In the genomic region with DNA sequence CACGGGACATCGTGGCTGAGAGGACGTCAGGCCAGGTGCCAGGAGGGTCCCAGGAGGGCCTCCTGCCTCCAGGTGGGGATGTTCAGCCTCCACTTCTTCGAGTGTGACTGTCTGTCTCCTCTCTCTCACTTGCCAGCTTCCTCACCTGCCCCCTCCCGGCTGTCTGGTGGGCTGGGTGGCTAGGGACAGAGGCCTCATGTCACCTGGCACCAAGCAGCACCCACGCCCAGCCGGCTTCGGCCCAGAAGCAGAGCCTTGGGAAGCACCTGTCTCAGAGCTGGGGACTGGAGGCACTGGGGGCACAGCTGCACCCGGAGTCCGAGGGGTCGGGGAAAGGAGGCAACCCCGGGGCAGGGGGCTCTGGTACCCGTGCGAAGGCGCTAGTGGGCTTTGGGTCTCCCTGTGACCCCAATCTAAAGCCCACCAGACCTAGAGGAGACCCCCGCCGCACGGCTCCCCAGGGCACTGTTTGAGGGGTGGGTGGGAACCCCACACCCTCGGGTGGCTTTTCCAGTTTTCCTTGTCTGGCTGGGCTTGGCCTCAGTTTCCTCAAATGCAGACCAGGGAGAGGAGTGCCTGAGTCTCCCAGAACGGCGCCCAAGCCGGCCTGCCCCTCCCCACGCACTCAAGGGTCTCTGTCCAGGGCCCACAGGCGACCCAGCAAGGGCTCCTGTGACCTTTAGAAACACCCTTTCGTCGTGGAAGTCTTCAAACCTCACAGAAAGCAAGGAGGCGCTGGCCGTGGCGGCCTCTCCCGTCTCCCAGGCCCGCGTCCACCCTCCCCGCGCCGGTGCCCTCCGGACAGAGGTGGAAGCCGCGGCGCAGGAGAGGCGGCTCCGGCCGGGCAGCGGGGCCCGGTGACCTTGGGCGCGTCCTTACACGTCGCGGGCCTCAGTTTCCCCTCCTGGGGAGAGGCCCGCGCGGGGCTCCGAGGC, we compare ENCODE assay signal across 9 cellular contexts. TPM values are rescaled to one million over a fixed set of nuclear protein-coding genes. Genes with fewer than 3 reads are reported as not detected.
DNase-seq lines count a peak whose midpoint lies in the region; ATAC-seq and TF ChIP-seq lines count a peak whose summit lies in the region.
"Had no signal": no experiment of that assay in that cellular context is flagged by ENCODE, and none has a peak within 500 bp of the region (broad histone marks: within the 10 kb centered on the region; RNA-seq: fewer than 3 reads in every experiment).

No MANE protein-coding gene starts in this region.

- H3K36me3 Mint-ChIP-seq in activated T-helper 17 cell treated with anti-CD3 and anti-CD28 coated beads, Interleukin-2, amount 50 U/mL, for 72 hours (ENCODE audit: low read depth) = no peaks in the 10 kb centered on the region
- H3K36me3 Mint-ChIP-seq in natural killer cell treated with Interleukin-12 subunit alpha and Interleukin-12 subunit beta and Interleukin-15 and Interleukin-18, amount 100 ng/mL, for 72 hours = no peaks in the 10 kb centered on the region

- no peaks in the 10 kb centered on the region for H3K9me3 ChIP-seq in esophagus squamous epithelium
- H3K9me3 ChIP-seq: gastrocnemius medialis had no signal

- no peak for TF ChIP-seq POLR2A in esophagus squamous epithelium (IDR thresholded peaks at IDR 0.05)

- H3K27ac Mint-ChIP-seq in activated T-helper 17 cell treated with anti-CD3 and anti-CD28 coated beads, Interleukin-2, amount 50 U/mL, for 72 hours = no peak overlapping the region
- no peak overlapping the region for H3K27ac Mint-ChIP-seq in natural killer cell treated with Interleukin-12 subunit alpha and Interleukin-12 subunit beta and Interleukin-15 and Interleukin-18, amount 100 ng/mL, for 72 hours

- peak overlapping the region; percentile 13 for H3K4me3 Mint-ChIP-seq in activated T-helper 17 cell treated with anti-CD3 and anti-CD28 coated beads, Interleukin-2, amount 50 U/mL, for 72 hours
- H3K4me3 Mint-ChIP-seq in natural killer cell treated with Interleukin-12 subunit alpha and Interleukin-12 subunit beta and Interleukin-15 and Interleukin-18, amount 100 ng/mL, for 72 hours = peak overlapping the region; percentile 15

- H3K36me3 ChIP-seq in esophagus squamous epithelium = no peaks in the 10 kb centered on the region
- H3K36me3 ChIP-seq: gastrocnemius medialis had no signal

- H3K4me1 ChIP-seq in esophagus squamous epithelium = peaks cover 14 to 42% (median 31%) of the 10 kb centered on the region in 3 donors
- H3K4me1 ChIP-seq: gastrocnemius medialis had no signal

- intact Hi-C loops in esophagus squamous epithelium (cut with DNase I) = no loop called here

- peak; percentile 57 for DNase-seq in ELF-1 (ENCODE audit: low read depth, low spot score)
- peak; percentile 63 for DNase-seq in NAMALWA (ENCODE audit: low spot score)
- DNase-seq in natural killer cell treated with Interleukin-12 subunit alpha and Interleukin-12 subunit beta and Interleukin-15 and Interleukin-18, amount 100 ng/mL, for 72 hours (ENCODE audit: low spot score) = no peak
- no peak for DNase-seq in SKM-1 treated with dmso at 0.1 percent for 144 hours (lab: John Stamatoyannopoulos, UW; ENCODE audit: unreplicated experiment)
- DNase-seq in iPS-NIHi7 (ENCODE audit: extremely low spot score) = no peak
- no peak for DNase-seq in glomerular visceral epithelial cell (ENCODE audit: extremely low spot score)
- no peak for DNase-seq in esophagus squamous epithelium (lab: John Stamatoyannopoulos, UW)
- DNase-seq: gastrocnemius medialis had no signal

- peaks cover 9 to 97% (median 21%) of the 10 kb centered on the region in 4 donors for H3K27me3 ChIP-seq in esophagus squamous epithelium

- TF ChIP-seq CTCF in esophagus squamous epithelium (IDR thresholded peaks at IDR 0.05) = no peak

- no peak for ATAC-seq in activated T-helper 17 cell treated with anti-CD3 and anti-CD28 coated beads, Interleukin-2, amount 50 U/mL, for 72 hours (replicated peaks)
- peak in 1 of 2 donors; percentile 4 for ATAC-seq in natural killer cell treated with Interleukin-12 subunit alpha and Interleukin-12 subunit beta and Interleukin-15 and Interleukin-18, amount 100 ng/mL, for 72 hours

- 7 to 19% methylated on average over 4 to 18 of the region's 53 CpGs for WGBS in esophagus squamous epithelium, 2 donors

- H3K27me3 Mint-ChIP-seq in activated T-helper 17 cell treated with anti-CD3 and anti-CD28 coated beads, Interleukin-2, amount 50 U/mL, for 72 hours = peaks cover 2% of the 10 kb centered on the region
- peaks cover 0 to 3% of the 10 kb centered on the region in 2 donors for H3K27me3 Mint-ChIP-seq in natural killer cell treated with Interleukin-12 subunit alpha and Interleukin-12 subunit beta and Interleukin-15 and Interleukin-18, amount 100 ng/mL, for 72 hours

- H3K9me3 Mint-ChIP-seq in activated T-helper 17 cell treated with anti-CD3 and anti-CD28 coated beads, Interleukin-2, amount 50 U/mL, for 72 hours = no peaks in the 10 kb centered on the region
- H3K9me3 Mint-ChIP-seq in natural killer cell treated with Interleukin-12 subunit alpha and Interleukin-12 subunit beta and Interleukin-15 and Interleukin-18, amount 100 ng/mL, for 72 hours = no peaks in the 10 kb centered on the region

- H3K4me1 Mint-ChIP-seq in activated T-helper 17 cell treated with anti-CD3 and anti-CD28 coated beads, Interleukin-2, amount 50 U/mL, for 72 hours = no peaks in the 10 kb centered on the region
- peaks cover 0 to under 1% of the 10 kb centered on the region in 2 donors for H3K4me1 Mint-ChIP-seq in natural killer cell treated with Interleukin-12 subunit alpha and Interleukin-12 subunit beta and Interleukin-15 and Interleukin-18, amount 100 ng/mL, for 72 hours (ENCODE audit: low read depth in 2 of 2)

- H3K4me3 ChIP-seq in esophagus squamous epithelium = peak overlapping the region in 2 of 4 donors; percentile 31 to 48
- H3K4me3 ChIP-seq: gastrocnemius medialis had no signal

- no peak overlapping the region for H3K27ac ChIP-seq in esophagus squamous epithelium
- H3K27ac ChIP-seq: gastrocnemius medialis had no signal

RNA-seq across cellular contexts. Expression of gene HCN2, which starts 0.7 kb away (rescaled TPM):
- under 1 TPM; 0.58 to 0.98 TPM for total RNA-seq in activated T-helper 17 cell treated with anti-CD3 and anti-CD28 coated beads, Interleukin-2, amount 50 U/mL, for 72 hours
- under 1 TPM; 0.29 to 0.64 TPM for total RNA-seq in natural killer cell treated with Interleukin-12 subunit alpha and Interleukin-12 subunit beta and Interleukin-15 and Interleukin-18, amount 100 ng/mL, for 72 hours
- under 1 TPM in 3 of 4 donors, not detected in 1; 0.15 to 0.57 (median 0.29) TPM for total RNA-seq in esophagus squamous epithelium

RNA-seq across cellular contexts. Expression of gene BSG, which starts 16.6 kb away (rescaled TPM):
- 100 to 1,000 TPM; 170 to 244 TPM for total RNA-seq in activated T-helper 17 cell treated with anti-CD3 and anti-CD28 coated beads, Interleukin-2, amount 50 U/mL, for 72 hours
- total RNA-seq in natural killer cell treated with Interleukin-12 subunit alpha and Interleukin-12 subunit beta and Interleukin-15 and Interleukin-18, amount 100 ng/mL, for 72 hours = 100 to 1,000 TPM; 236 to 274 TPM
- 100 to 1,000 TPM; 182 to 408 (median 289) TPM for total RNA-seq in esophagus squamous epithelium

RNA-seq across cellular contexts. Expression of gene POLRMT, which starts 44.3 kb away (rescaled TPM):
- 10 to 100 TPM; 46.1 to 59.8 TPM for total RNA-seq in activated T-helper 17 cell treated with anti-CD3 and anti-CD28 coated beads, Interleukin-2, amount 50 U/mL, for 72 hours
- 100 to 1,000 TPM in 1 of 2 donors, 10 to 100 TPM in 1; 55.0 to 104 TPM for total RNA-seq in natural killer cell treated with Interleukin-12 subunit alpha and Interleukin-12 subunit beta and Interleukin-15 and Interleukin-18, amount 100 ng/mL, for 72 hours
- total RNA-seq in esophagus squamous epithelium = 10 to 100 TPM; 23.5 to 32.3 (median 25.0) TPM

RNA-seq across cellular contexts. Expression of gene GZMM, which starts 45.2 kb away (rescaled TPM):
- total RNA-seq in activated T-helper 17 cell treated with anti-CD3 and anti-CD28 coated beads, Interleukin-2, amount 50 U/mL, for 72 hours = 10 to 100 TPM; 30.5 to 31.3 TPM
- total RNA-seq in natural killer cell treated with Interleukin-12 subunit alpha and Interleukin-12 subunit beta and Interleukin-15 and Interleukin-18, amount 100 ng/mL, for 72 hours = 10 to 100 TPM; 34.5 to 49.7 TPM
- total RNA-seq in esophagus squamous epithelium = under 1 TPM in 3 of 4 donors, not detected in 1; 0.48 to 0.95 (median 0.57) TPM

RNA-seq across cellular contexts. Expression of gene FGF22, which starts 50.7 kb away (rescaled TPM):
- 1 to 10 TPM in 1 of 2 donors, not detected in 1; 1.7 TPM for total RNA-seq in activated T-helper 17 cell treated with anti-CD3 and anti-CD28 coated beads, Interleukin-2, amount 50 U/mL, for 72 hours
- total RNA-seq in natural killer cell treated with Interleukin-12 subunit alpha and Interleukin-12 subunit beta and Interleukin-15 and Interleukin-18, amount 100 ng/mL, for 72 hours = not detected
- 1 to 10 TPM in 1 of 4 donors, under 1 TPM in 1, not detected in 2; 0.38 to 1.6 TPM for total RNA-seq in esophagus squamous epithelium
- total RNA-seq: gastrocnemius medialis had no signal

Comparison
In these comparisons a context has a peak if more than half of its experiments do, and no peak if none do; other contexts are left out.
1. DNase-seq: peak in ELF-1 (single experiment) and NAMALWA (single experiment); none in natural killer cell treated with Interleukin-12 subunit alpha and Interleukin-12 subunit beta and Interleukin-15 and Interleukin-18, amount 100 ng/mL, for 72 hours (single experiment), SKM-1 treated with dmso at 0.1 percent for 144 hours (single experiment), iPS-NIHi7 (single experiment), glomerular visceral epithelial cell (single experiment) and esophagus squamous epithelium (single experiment).